Comparison of ENCODE assay signal across 1 cellular context in genomic region chr4:76434901-76435688, GRCh38.
TF ChIP-seq lines count a peak whose summit lies in the region.

SHROOM3 (plus strand) TSS chr4:76435229; CDS start chr4:76436053, 824 bp downstream.

TF ChIP-seq in GM23338, 12 proteins besides CTCF, POLR2A, EP300 and RAD21 (continued from another document):
- TF ChIP-seq ZNF462 (CRISPR knock-in tag; IDR thresholded peaks at IDR 0.05) (no peak), ETS1 (IDR thresholded peaks at IDR 0.05) (no peak)
